Comparison of ENCODE assay signal across 16 cellular contexts in genomic region chr1:183719289-183719688, GRCh38.
"Had no signal": no experiment of that assay in that cellular context is flagged by ENCODE, and none has a peak within 500 bp of the region (broad histone marks: within the 10 kb centered on the region; RNA-seq: fewer than 3 reads in every experiment).

No MANE protein-coding gene starts in this region.

- ATAC-seq: effector memory CD8-positive, alpha-beta T cell; sciatic nerve had no signal

- H3K36me3 ChIP-seq: stomach had no signal

- H3K27ac Mint-ChIP-seq: activated naive CD4-positive, alpha-beta T cell treated with anti-CD3 and anti-CD28 coated beads, Interleukin-2, amount 10 ng/mL, durations not matched to agents 7 days and 5 days; activated T-cell treated with anti-CD3 and anti-CD28 coated beads, Interleukin-2, amount 50 U/mL, for 24 hours; dendritic cell treated with granulocyte-macrophage colony-stimulating factor and Interleukin-4, amounts not matched to agents 40 ng/mL and 50 ng/mL, for 4 days; effector memory CD8-positive, alpha-beta T cell had no signal

- H3K9me3 Mint-ChIP-seq: activated naive CD4-positive, alpha-beta T cell treated with anti-CD3 and anti-CD28 coated beads, Interleukin-2, amount 10 ng/mL, durations not matched to agents 7 days and 5 days; activated T-cell treated with anti-CD3 and anti-CD28 coated beads, Interleukin-2, amount 50 U/mL, for 24 hours; dendritic cell treated with granulocyte-macrophage colony-stimulating factor and Interleukin-4, amounts not matched to agents 40 ng/mL and 50 ng/mL, for 4 days; effector memory CD8-positive, alpha-beta T cell; neural crest cell had no signal

- H3K9me3 ChIP-seq: stomach, testis had no signal

- H3K36me3 Mint-ChIP-seq: activated naive CD4-positive, alpha-beta T cell treated with anti-CD3 and anti-CD28 coated beads, Interleukin-2, amount 10 ng/mL, durations not matched to agents 7 days and 5 days had no signal

- H3K4me1 Mint-ChIP-seq: activated naive CD4-positive, alpha-beta T cell treated with anti-CD3 and anti-CD28 coated beads, Interleukin-2, amount 10 ng/mL, durations not matched to agents 7 days and 5 days; neural crest cell had no signal

- H3K4me1 ChIP-seq: testis had no signal

- H3K27me3 Mint-ChIP-seq: activated naive CD4-positive, alpha-beta T cell treated with anti-CD3 and anti-CD28 coated beads, Interleukin-2, amount 10 ng/mL, durations not matched to agents 7 days and 5 days; activated T-cell treated with anti-CD3 and anti-CD28 coated beads, Interleukin-2, amount 50 U/mL, for 24 hours; effector memory CD8-positive, alpha-beta T cell had no signal

- H3K4me3 Mint-ChIP-seq: activated naive CD4-positive, alpha-beta T cell treated with anti-CD3 and anti-CD28 coated beads, Interleukin-2, amount 10 ng/mL, durations not matched to agents 7 days and 5 days; activated T-cell treated with anti-CD3 and anti-CD28 coated beads, Interleukin-2, amount 50 U/mL, for 24 hours; dendritic cell treated with granulocyte-macrophage colony-stimulating factor and Interleukin-4, amounts not matched to agents 40 ng/mL and 50 ng/mL, for 4 days; effector memory CD8-positive, alpha-beta T cell; neural crest cell had no signal

- H3K27ac ChIP-seq: epithelial cell of prostate, stomach, testis had no signal

- H3K27me3 ChIP-seq: stomach, testis had no signal

- H3K4me3 ChIP-seq: lung, stomach, testis had no signal

- DNase-seq: activated CD4-positive, alpha-beta T cell treated with anti-CD3 and anti-CD28 coated beads for 1 hour; activated CD4-positive, alpha-beta T cell treated with anti-CD3 and anti-CD28 coated beads, Interleukin-2, amount 50 U/mL, for 48 hours; activated naive CD4-positive, alpha-beta T cell treated with anti-CD3 and anti-CD28 coated beads, Interleukin-2, amount 10 ng/mL, durations not matched to agents 7 days and 5 days; activated T-cell treated with anti-CD3 and anti-CD28 coated beads, Interleukin-2, amount 50 U/mL, for 24 hours; effector memory CD8-positive, alpha-beta T cell; foreskin melanocyte; left cardiac atrium; midbrain; stomach; T1000; testis had no signal
